In the genomic region with DNA sequence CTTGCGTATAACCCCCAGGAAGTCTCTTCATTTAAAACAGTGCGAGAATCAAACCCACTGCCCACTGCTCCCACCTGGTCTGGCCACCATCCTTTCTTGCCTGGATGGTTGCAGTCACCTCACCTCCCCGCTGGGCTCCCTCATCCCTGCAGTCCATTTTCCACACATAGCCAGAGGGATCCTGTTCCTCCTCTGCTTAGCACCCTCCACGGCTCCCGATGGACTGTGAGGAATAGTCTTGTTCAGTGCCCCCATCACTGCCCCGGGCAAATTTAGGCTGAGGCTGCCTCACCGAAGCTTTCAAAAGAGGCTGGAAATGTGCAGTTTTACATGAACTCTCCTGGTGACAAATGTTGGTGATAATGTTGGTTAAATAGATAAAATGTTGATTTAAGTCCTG, we compare ENCODE assay signal across 6 cellular contexts. TPM values are rescaled to one million over a fixed set of nuclear protein-coding genes. Genes with fewer than 3 reads are reported as not detected.
"Had no signal": no experiment of that assay in that cellular context is flagged by ENCODE, and none has a peak within 500 bp of the region (broad histone marks: within the 10 kb centered on the region; RNA-seq: fewer than 3 reads in every experiment).

No MANE protein-coding gene starts in this region.

- H3K4me3 ChIP-seq: GM23338 had no signal

- ATAC-seq: HepG2 had no signal

- H3K27ac Mint-ChIP-seq: GM23338, IgD-negative memory B cell had no signal

- H3K9me3 Mint-ChIP-seq: GM23338, H9, IgD-negative memory B cell had no signal

- DNase-seq: H9, HCEC 1CT had no signal

- H3K4me2 ChIP-seq: GM23338 had no signal

- H3K36me3 Mint-ChIP-seq: IgD-negative memory B cell had no signal

- H3K4me3 Mint-ChIP-seq: GM23338, H9, IgD-negative memory B cell had no signal

- H2AFZ ChIP-seq: GM23338 had no signal

- H3K27ac ChIP-seq: HL-60 had no signal

RNA-seq across cellular contexts. Expression of a gene that starts 17.7 kb away (rescaled TPM):
- total RNA-seq: HepG2 had no signal
- polyA plus RNA-seq: HepG2 had no signal
